8 cellular contexts compared by ENCODE assay signal in genomic region chr6:30722280-30723112, GRCh38. TPM values are rescaled to one million over a fixed set of nuclear protein-coding genes. Genes with fewer than 3 reads are reported as not detected.
A peak's percentile ranks its signal among the peaks of the same experiment; 100 is the strongest.
DNase-seq lines count a peak whose midpoint lies in the region; ATAC-seq and TF ChIP-seq lines count a peak whose summit lies in the region.

No MANE protein-coding gene starts in this region.

- DNase-seq in Calu3 (peak; percentile 90), HuH-7 (ENCODE audit: low spot score) (peak; percentile 47), PC-3 (peak; percentile 90), esophagus muscularis mucosa (ENCODE audit: extremely low spot score) (peak; percentile 97), myocyte (ENCODE audit: low read depth) (peak; percentile 87)
- DNase-seq in activated T-cell treated with anti-CD3 and anti-CD28 coated beads, Interleukin-2, amount 50 U/mL, for 72 hours: peak; percentile 81 to 88

- no peak for TF ChIP-seq POLR2A in esophagus muscularis mucosa (IDR thresholded peaks at IDR 0.05; ENCODE audit: low read depth)

- peak overlapping the region; percentile 99 for H3K9ac ChIP-seq in PC-3 (ENCODE audit: low read length)

- H3K9me3 ChIP-seq in PC-3 (ENCODE audit: low read length): no peaks in the 10 kb centered on the region
- H3K9me3 ChIP-seq in esophagus muscularis mucosa: no peaks in the 10 kb centered on the region

- peak; percentile 99 for TF ChIP-seq CTCF in Calu3 (IDR thresholded peaks at IDR 0.05; ENCODE audit: unreplicated experiment)
- peak; percentile 95 for TF ChIP-seq CTCF in PC-3 (conservative IDR thresholded peaks at IDR 0.05; ENCODE audit: low read depth, low read length)
- TF ChIP-seq CTCF in esophagus muscularis mucosa (IDR thresholded peaks at IDR 0.05): peak; percentile 98 to 99 (median 99)

- H3F3A ChIP-seq in PC-3 (ENCODE audit: low read length, unreplicated experiment): peaks cover 25% of the 10 kb centered on the region

- peak overlapping the region; percentile 86 for H3K27ac Mint-ChIP-seq in Calu3 (ENCODE audit: unreplicated experiment)
- H3K27ac Mint-ChIP-seq in activated T-cell treated with anti-CD3 and anti-CD28 coated beads, Interleukin-2, amount 50 U/mL, for 72 hours: peak overlapping the region; percentile 99
- peak overlapping the region; percentile 94 for H3K27ac Mint-ChIP-seq in stimulated activated memory B cell treated with anti-CD40 and anti-IgM and Interleukin-4, amounts not matched to agents 10 μg/mL and 1 μg/mL and 100 μg/mL, for 72 hours

- H3K27ac ChIP-seq in PC-3 (ENCODE audit: low read length) (peak overlapping the region; percentile 90), esophagus muscularis mucosa (replicated peaks in 1 of 4) (peak overlapping the region; percentile 94 to 98 (median 97))

- H3K36me3 Mint-ChIP-seq in Calu3 (ENCODE audit: insufficient read depth, unreplicated experiment): peaks cover 93% of the 10 kb centered on the region
- peaks cover 28 to 50% of the 10 kb centered on the region in 2 donors for H3K36me3 Mint-ChIP-seq in activated T-cell treated with anti-CD3 and anti-CD28 coated beads, Interleukin-2, amount 50 U/mL, for 72 hours (ENCODE audit: insufficient read depth in 2 of 2)
- H3K36me3 Mint-ChIP-seq in stimulated activated memory B cell treated with anti-CD40 and anti-IgM and Interleukin-4, amounts not matched to agents 10 μg/mL and 1 μg/mL and 100 μg/mL, for 72 hours: peaks cover 47% of the 10 kb centered on the region

- peaks cover 37% of the 10 kb centered on the region for H3K36me3 ChIP-seq in PC-3 (ENCODE audit: low read depth, low read length)
- H3K36me3 ChIP-seq in esophagus muscularis mucosa: peaks cover 15 to 54% (median 49%) of the 10 kb centered on the region in 4 donors

- BruUV-seq in Calu3 (replicated peaks; lab: Mats Ljungman, UMichigan): no TSS peak
- BruUV-seq in PC-3 (replicated peaks; lab: Mats Ljungman, UMichigan): no TSS peak

- 14% methylated on average over 27 of the region's 27 CpGs for WGBS in esophagus muscularis mucosa

- no peaks in the 10 kb centered on the region for H3K27me3 Mint-ChIP-seq in Calu3 (ENCODE audit: unreplicated experiment)
- no peaks in the 10 kb centered on the region for H3K27me3 Mint-ChIP-seq in activated T-cell treated with anti-CD3 and anti-CD28 coated beads, Interleukin-2, amount 50 U/mL, for 72 hours (ENCODE audit: low read depth)
- H3K27me3 Mint-ChIP-seq in stimulated activated memory B cell treated with anti-CD40 and anti-IgM and Interleukin-4, amounts not matched to agents 10 μg/mL and 1 μg/mL and 100 μg/mL, for 72 hours: no peaks in the 10 kb centered on the region

- no peak for TF ChIP-seq EP300 in esophagus muscularis mucosa (IDR thresholded peaks at IDR 0.05)

- intact Hi-C loops in Calu3 (cut with micrococcal nuclease; ENCODE audit: unreplicated experiment): loop anchor here (1.0 to 10.0 kb wide), 4 partner anchors 43 to 238 kb away; partner anchors contain the start of genes HLA-E, MRPS18B and PPP1R10
- intact Hi-C loops in PC-3 (cut with micrococcal nuclease): loop anchor here (1.0 to 10.0 kb wide), 3 partner anchors 40 to 238 kb away; partner anchors contain the start of gene HLA-E
- intact Hi-C loops in esophagus muscularis mucosa (cut with DNase I): loop anchor here (1.0 kb wide), 1 partner anchor 42 kb away; no protein-coding TSS in a partner anchor

- CTCF ChIA-PET in Calu3 (lab: Charles Lee) (interaction anchor here (0.5 to 5.0 kb wide), 7 partner anchors 8 to 50 kb away, joined by 3 to 72 read pairs (median 7); partner anchors contain the start of genes DHX16 and NRM), PC-3 (lab: Charles Lee) (interaction anchor here (0.6 to 1.4 kb wide), 3 partner anchors 40 to 97 kb away, joined by 3 to 7 read pairs (median 3); no protein-coding TSS in a partner anchor)

- POLR2A ChIA-PET in PC-3 (lab: Charles Lee; ENCODE audit: unreplicated experiment): interaction anchor here (0.5 to 0.6 kb wide), 2 partner anchors 76 to 152 kb away, joined by 4 to 6 read pairs; no protein-coding TSS in a partner anchor

- H4K20me1 ChIP-seq in PC-3 (ENCODE audit: low read length): peaks cover 32% of the 10 kb centered on the region

- H2AFZ ChIP-seq in PC-3 (ENCODE audit: low read length): no peak overlapping the region

- H3K4me3 ChIP-seq in PC-3 (ENCODE audit: low read length) (peak overlapping the region; percentile 94), esophagus muscularis mucosa (peak overlapping the region; percentile 82 to 93 (median 86))

- peak overlapping the region; percentile 91 for H3K4me2 ChIP-seq in PC-3 (ENCODE audit: low read length)

- H3K9me3 Mint-ChIP-seq in Calu3 (ENCODE audit: low read depth, unreplicated experiment): no peaks in the 10 kb centered on the region
- no peaks in the 10 kb centered on the region for H3K9me3 Mint-ChIP-seq in activated T-cell treated with anti-CD3 and anti-CD28 coated beads, Interleukin-2, amount 50 U/mL, for 72 hours
- no peaks in the 10 kb centered on the region for H3K9me3 Mint-ChIP-seq in stimulated activated memory B cell treated with anti-CD40 and anti-IgM and Interleukin-4, amounts not matched to agents 10 μg/mL and 1 μg/mL and 100 μg/mL, for 72 hours

- H3K9me2 ChIP-seq in PC-3 (replicated peaks; ENCODE audit: low read length): no peaks in the 10 kb centered on the region

- ATAC-seq in PC-3: 0 out of 2 replicates have a peak, but pooled peaks have one; percentile 2
- no peak for ATAC-seq in activated T-cell treated with anti-CD3 and anti-CD28 coated beads, Interleukin-2, amount 50 U/mL, for 72 hours (replicated peaks in 1 of 2)
- ATAC-seq in stimulated activated memory B cell treated with anti-CD40 and anti-IgM and Interleukin-4, amounts not matched to agents 10 μg/mL and 1 μg/mL and 100 μg/mL, for 72 hours: no peak
- no peak for ATAC-seq in HG03520 (IDR thresholded peaks at IDR 0.05; ENCODE audit: unreplicated experiment)

- peaks cover 30% of the 10 kb centered on the region for H3K4me1 ChIP-seq in PC-3 (ENCODE audit: insufficient read depth, low read length)
- peaks cover 47 to 80% (median 65%) of the 10 kb centered on the region in 4 donors for H3K4me1 ChIP-seq in esophagus muscularis mucosa

- H3K79me2 ChIP-seq in PC-3 (ENCODE audit: low read length): peaks cover 72% of the 10 kb centered on the region

- H3K27me3 ChIP-seq in PC-3 (ENCODE audit: low read length): no peaks in the 10 kb centered on the region
- H3K27me3 ChIP-seq in esophagus muscularis mucosa: no peaks in the 10 kb centered on the region

- H3K4me1 Mint-ChIP-seq in Calu3 (ENCODE audit: low read depth, unreplicated experiment): peaks cover 44% of the 10 kb centered on the region
- H3K4me1 Mint-ChIP-seq in activated T-cell treated with anti-CD3 and anti-CD28 coated beads, Interleukin-2, amount 50 U/mL, for 72 hours (ENCODE audit: low read depth): peaks cover 55% of the 10 kb centered on the region
- H3K4me1 Mint-ChIP-seq in stimulated activated memory B cell treated with anti-CD40 and anti-IgM and Interleukin-4, amounts not matched to agents 10 μg/mL and 1 μg/mL and 100 μg/mL, for 72 hours: peaks cover 49% of the 10 kb centered on the region

- H3K4me3 Mint-ChIP-seq in Calu3 (ENCODE audit: low read depth, unreplicated experiment): peak overlapping the region; percentile 92
- peak overlapping the region; percentile 94 to 96 for H3K4me3 Mint-ChIP-seq in activated T-cell treated with anti-CD3 and anti-CD28 coated beads, Interleukin-2, amount 50 U/mL, for 72 hours
- H3K4me3 Mint-ChIP-seq in stimulated activated memory B cell treated with anti-CD40 and anti-IgM and Interleukin-4, amounts not matched to agents 10 μg/mL and 1 μg/mL and 100 μg/mL, for 72 hours: peak overlapping the region; percentile 94

RNA-seq across cellular contexts. Expression of gene TUBB, which starts 2.3 kb away (rescaled TPM):
- total RNA-seq in Calu3 (2022): 967 and 1,123 TPM in 2 replicates
- total RNA-seq in PC-3 (2014; rRNA removed): 1,245 and 1,398 TPM in 2 replicates
- total RNA-seq in activated T-cell treated with anti-CD3 and anti-CD28 coated beads, Interleukin-2, amount 50 U/mL, for 72 hours: 100 to 1,000 TPM; 668 to 724 TPM
- 100 to 1,000 TPM; 208 to 398 (median 272) TPM for total RNA-seq in esophagus muscularis mucosa
- total RNA-seq in myocyte: 562 and 698 TPM in 2 replicates
- polyA plus RNA-seq in myocyte (2012): 954 TPM

RNA-seq across cellular contexts. Expression of gene MDC1, which starts 5.4 kb away (rescaled TPM):
- total RNA-seq in Calu3 (2022) (62.4 and 66.6 TPM in 2 replicates), PC-3 (2014; rRNA removed) (19.6 and 24.9 TPM in 2 replicates), esophagus muscularis mucosa (10 to 100 TPM; 10.8 to 20.3 (median 13.1) TPM), myocyte (8.0 and 8.2 TPM in 2 replicates)
- 100 to 1,000 TPM; 102 to 127 TPM for total RNA-seq in activated T-cell treated with anti-CD3 and anti-CD28 coated beads, Interleukin-2, amount 50 U/mL, for 72 hours
- 17.6 TPM for polyA plus RNA-seq in myocyte (2012)

RNA-seq across cellular contexts. Expression of gene FLOT1, which starts 20.0 kb away (rescaled TPM):
- 240 and 243 TPM in 2 replicates for total RNA-seq in Calu3 (2022)
- total RNA-seq in PC-3 (2014; rRNA removed): 305 and 401 TPM in 2 replicates
- total RNA-seq in activated T-cell treated with anti-CD3 and anti-CD28 coated beads, Interleukin-2, amount 50 U/mL, for 72 hours: 100 to 1,000 TPM; 293 to 319 TPM
- 100 to 1,000 TPM; 115 to 214 (median 166) TPM for total RNA-seq in esophagus muscularis mucosa
- total RNA-seq in myocyte: 168 and 175 TPM in 2 replicates
- 205 TPM for polyA plus RNA-seq in myocyte (2012)

RNA-seq across cellular contexts. Expression of gene IER3, which starts 21.9 kb away (rescaled TPM):
- total RNA-seq in Calu3 (2022): 270 and 458 TPM in 2 replicates
- 1,173 and 1,198 TPM in 2 replicates for total RNA-seq in PC-3 (2014; rRNA removed)
- total RNA-seq in activated T-cell treated with anti-CD3 and anti-CD28 coated beads, Interleukin-2, amount 50 U/mL, for 72 hours: 100 to 1,000 TPM; 174 to 197 TPM
- total RNA-seq in esophagus muscularis mucosa: 10 to 100 TPM in 2 of 4 donors, 1 to 10 TPM in 2; 8.9 to 45.4 (median 11.0) TPM
- total RNA-seq in myocyte: 45.8 and 55.5 TPM in 2 replicates
- polyA plus RNA-seq in myocyte (2012): 152 TPM

RNA-seq across cellular contexts. Expression of gene NRM, which starts 31.7 kb away (rescaled TPM):
- total RNA-seq in Calu3 (2022): 22.8 and 30.2 TPM in 2 replicates
- 8.5 and 14.8 TPM in 2 replicates for total RNA-seq in PC-3 (2014; rRNA removed)
- total RNA-seq in activated T-cell treated with anti-CD3 and anti-CD28 coated beads, Interleukin-2, amount 50 U/mL, for 72 hours: 10 to 100 TPM; 26.9 to 29.6 TPM
- 10 to 100 TPM in 1 of 4 donors, 1 to 10 TPM in 3; 4.6 to 10.2 (median 6.2) TPM for total RNA-seq in esophagus muscularis mucosa
- 2.9 and 4.5 TPM in 2 replicates for total RNA-seq in myocyte
- polyA plus RNA-seq in myocyte (2012): 19.4 TPM

Comparison
In these comparisons a context has a peak if more than half of its experiments do, and no peak if none do; other contexts are left out.
1. DNase-seq: peak in every context shown above with its lines; median percentile 97 in esophagus muscularis mucosa; 90 in Calu3; 90 in PC-3; 87 in myocyte; 84 in activated T-cell treated with anti-CD3 and anti-CD28 coated beads, Interleukin-2, amount 50 U/mL, for 72 hours; 47 in HuH-7.